Comparison of ENCODE assay signal across 9 cellular contexts in genomic region chr21:34526236-34526617, GRCh38. TPM values are rescaled to one million over a fixed set of nuclear protein-coding genes. Genes with fewer than 3 reads are reported as not detected.
A peak's percentile ranks its signal among the peaks of the same experiment; 100 is the strongest.
DNase-seq lines count a peak whose midpoint lies in the region; ATAC-seq, FAIRE-seq and TF ChIP-seq lines count a peak whose summit lies in the region.
"Had no signal": no experiment of that assay in that cellular context is flagged by ENCODE, and none has a peak within 500 bp of the region (broad histone marks: within the 10 kb centered on the region; RNA-seq: fewer than 3 reads in every experiment).

No MANE protein-coding gene starts in this region.

- H3K9me3 Mint-ChIP-seq in activated CD4-positive, alpha-beta T cell treated with anti-CD3 and anti-CD28 coated beads, Interleukin-2, amount 10 ng/mL, durations not matched to agents 7 days and 5 days = no peaks in the 10 kb centered on the region
- no peaks in the 10 kb centered on the region for H3K9me3 Mint-ChIP-seq in astrocyte (ENCODE audit: unreplicated experiment)

- no peak for FAIRE-seq in astrocyte (lab: Jason Lieb, UNC)
- FAIRE-seq: TTC549 had no signal

- H3K4me3 ChIP-seq in astrocyte (ENCODE audit: insufficient read depth, low read depth, low read length) = peak overlapping the region; percentile 84
- peak overlapping the region; percentile 30 to 66 (median 45) for H3K4me3 ChIP-seq in right lobe of liver
- peak overlapping the region in 2 of 3 donors; percentile 23 to 39 for H3K4me3 ChIP-seq in thyroid gland (replicated peaks in 1 of 3)

- no peaks in the 10 kb centered on the region for H3K27me3 ChIP-seq in astrocyte (ENCODE audit: insufficient read depth, low read length)
- H3K27me3 ChIP-seq in right lobe of liver = no peaks in the 10 kb centered on the region
- no peaks in the 10 kb centered on the region for H3K27me3 ChIP-seq in thyroid gland

- ATAC-seq in right lobe of liver (no peak), HG03280 (IDR thresholded peaks at IDR 0.05; ENCODE audit: unreplicated experiment) (no peak)

- H3K27ac ChIP-seq in astrocyte (ENCODE audit: low read depth, low read length) (peak overlapping the region; percentile 96), right lobe of liver (peak overlapping the region; percentile 91 to 97 (median 95)), thyroid gland (peak overlapping the region; percentile 87 to 93 (median 92))

- peak overlapping the region; percentile 97 for H3K4me2 ChIP-seq in astrocyte (ENCODE audit: low read length)

- peaks cover 2% of the 10 kb centered on the region for H3K36me3 Mint-ChIP-seq in activated CD4-positive, alpha-beta T cell treated with anti-CD3 and anti-CD28 coated beads, Interleukin-2, amount 10 ng/mL, durations not matched to agents 7 days and 5 days (ENCODE audit: low read depth)
- H3K36me3 Mint-ChIP-seq in astrocyte (ENCODE audit: low read depth, unreplicated experiment) = peaks cover 9% of the 10 kb centered on the region

- H3K9ac ChIP-seq in astrocyte (ENCODE audit: low read length) = peak overlapping the region; percentile 98

- WGBS in right lobe of liver (ENCODE audit: insufficient coverage, low coverage, low lambda C conversion rate, missing lambda C conversion rate) = 6% methylated on average over 5 of the region's 5 CpGs
- WGBS in thyroid gland, 2 donors = 29 to 33% methylated on average over 5 of the region's 5 CpGs

- H2AFZ ChIP-seq in astrocyte (ENCODE audit: low read depth, low read length) = no peak overlapping the region

- H3K27ac Mint-ChIP-seq in activated CD4-positive, alpha-beta T cell treated with anti-CD3 and anti-CD28 coated beads, Interleukin-2, amount 10 ng/mL, durations not matched to agents 7 days and 5 days = peak overlapping the region; percentile 60
- H3K27ac Mint-ChIP-seq in astrocyte (ENCODE audit: unreplicated experiment) = peak overlapping the region; percentile 97

- H3K4me1 ChIP-seq in astrocyte (ENCODE audit: insufficient read depth, low read length) = peaks cover 54% of the 10 kb centered on the region
- peaks cover 0 to 46% (median 19%) of the 10 kb centered on the region in 4 donors for H3K4me1 ChIP-seq in right lobe of liver
- peaks cover 7 to 26% of the 10 kb centered on the region in 2 donors for H3K4me1 ChIP-seq in thyroid gland

- CTCF ChIA-PET in activated CD4-positive, alpha-beta T cell treated with anti-CD3 and anti-CD28 coated beads, Interleukin-2, amount 10 ng/mL, durations not matched to agents 7 days and 5 days (lab: Charles Lee) = interaction anchor here (0.5 to 2.5 kb wide), 2 partner anchors 11 to 1449 kb away, joined by 3 to 9 read pairs; no protein-coding TSS in a partner anchor

- no peaks in the 10 kb centered on the region for H3K27me3 Mint-ChIP-seq in activated CD4-positive, alpha-beta T cell treated with anti-CD3 and anti-CD28 coated beads, Interleukin-2, amount 10 ng/mL, durations not matched to agents 7 days and 5 days
- no peaks in the 10 kb centered on the region for H3K27me3 Mint-ChIP-seq in astrocyte (ENCODE audit: low read depth, unreplicated experiment)

- H3K4me1 Mint-ChIP-seq in activated CD4-positive, alpha-beta T cell treated with anti-CD3 and anti-CD28 coated beads, Interleukin-2, amount 10 ng/mL, durations not matched to agents 7 days and 5 days = peaks cover 9% of the 10 kb centered on the region
- H3K4me1 Mint-ChIP-seq in astrocyte (ENCODE audit: low read depth, unreplicated experiment) = peaks cover 56% of the 10 kb centered on the region

- H3K4me3 Mint-ChIP-seq in activated CD4-positive, alpha-beta T cell treated with anti-CD3 and anti-CD28 coated beads, Interleukin-2, amount 10 ng/mL, durations not matched to agents 7 days and 5 days = peak overlapping the region; percentile 37
- peak overlapping the region; percentile 93 for H3K4me3 Mint-ChIP-seq in astrocyte (ENCODE audit: unreplicated experiment)

- peaks cover 50% of the 10 kb centered on the region for H3K79me2 ChIP-seq in astrocyte (ENCODE audit: insufficient read depth, low read length)

- intact Hi-C loops in right lobe of liver (cut with DNase I) = no loop called here
- intact Hi-C loops in thyroid gland (cut with DNase I) = no loop called here

- no peak for DNase-seq in activated CD4-positive, alpha-beta T cell treated with anti-CD3 and anti-CD28 coated beads, Interleukin-2, amount 10 ng/mL, durations not matched to agents 7 days and 5 days
- no peak for DNase-seq in activated CD4-positive, alpha-beta T cell treated with anti-CD3 and anti-CD28 coated beads, Interleukin-2, amount 50 U/mL, for 48 hours
- DNase-seq in astrocyte (ENCODE audit: low read depth) (no peak), right lobe of liver (no peak), thyroid gland (no peak), NCI-H1436 treated with DMSO at 0.1 percent for 48 hours (lab: John Stamatoyannopoulos, UW) (no peak), COLO668 (lab: John Stamatoyannopoulos, UW; ENCODE audit: unreplicated experiment) (no peak)

- TF ChIP-seq CTCF in astrocyte (IDR thresholded peaks at IDR 0.05; ENCODE audit: insufficient read depth, low read depth, low read length) (no peak), right lobe of liver (IDR thresholded peaks at IDR 0.05) (no peak), thyroid gland (IDR thresholded peaks at IDR 0.05) (no peak)

- H3K9me3 ChIP-seq in astrocyte (ENCODE audit: insufficient read depth, low read depth, low read length) (no peaks in the 10 kb centered on the region), right lobe of liver (no peaks in the 10 kb centered on the region), thyroid gland (no peaks in the 10 kb centered on the region)

- H4K20me1 ChIP-seq in astrocyte (ENCODE audit: insufficient read depth, low read length) = peaks cover 40% of the 10 kb centered on the region

- H3K36me3 ChIP-seq in astrocyte (ENCODE audit: insufficient read depth, low read length) (peaks cover 18% of the 10 kb centered on the region), right lobe of liver (peaks cover 0 to 3% (median 0%) of the 10 kb centered on the region in 4 donors), thyroid gland (peaks cover 2 to 3% of the 10 kb centered on the region in 2 donors)

- TF ChIP-seq POLR2A in right lobe of liver (IDR thresholded peaks at IDR 0.05) (no peak), thyroid gland (IDR thresholded peaks at IDR 0.05) (no peak)

- POLR2A ChIA-PET in activated CD4-positive, alpha-beta T cell treated with anti-CD3 and anti-CD28 coated beads, Interleukin-2, amount 10 ng/mL, durations not matched to agents 7 days and 5 days (lab: Charles Lee) = interaction anchor here (0.6 kb wide), 1 partner anchor 28 kb away, joined by 3 read pairs; no protein-coding TSS in a partner anchor

RNA-seq across cellular contexts. Expression of gene KCNE1, which starts 14.2 kb away (rescaled TPM):
- total RNA-seq in activated CD4-positive, alpha-beta T cell treated with anti-CD3 and anti-CD28 coated beads, Interleukin-2, amount 10 ng/mL, durations not matched to agents 7 days and 5 days = under 1 TPM; 0.19 to 0.27 TPM
- 0.43 and 0.73 TPM in 2 replicates for total RNA-seq in astrocyte
- 1 to 10 TPM; 1.3 to 5.4 (median 2.3) TPM for total RNA-seq in right lobe of liver
- total RNA-seq in thyroid gland = 1 to 10 TPM in 2 of 4 donors, under 1 TPM in 2; 0.33 to 2.6 (median 1.5) TPM

Comparison
In these comparisons a context has a peak if more than half of its experiments do, and no peak if none do; other contexts are left out.
1. H3K4me3 ChIP-seq: peak in every context shown above with its lines; median percentile 84 in astrocyte; 45 in right lobe of liver; 31 in thyroid gland.